ENCODE assay signal across 1 cellular context in genomic region chr20:62684986-62685385, GRCh38.
A peak's percentile ranks its signal among the peaks of the same experiment; 100 is the strongest.
TF ChIP-seq lines count a peak whose summit lies in the region.

No MANE protein-coding gene starts in this region.

TF ChIP-seq in HepG2, 621 proteins besides CTCF, POLR2A, EP300 and RAD21:
- TF ChIP-seq NFIB (CRISPR knock-in tag; IDR thresholded peaks at IDR 0.05; ENCODE audit: borderline replicate concordance) (no peak), ZNF225 (CRISPR knock-in tag; IDR thresholded peaks at IDR 0.05) (no peak), BHLHE40 (IDR thresholded peaks at IDR 0.05; ENCODE audit: low read length) (peak; percentile 19; the same call in 1 of the 2 replicates), HNRNPH1 (optimal IDR thresholded peaks at IDR 0.05; ENCODE audit: low read depth, low read length) (no peak), ZBTB40 (IDR thresholded peaks at IDR 0.05) (no peak), ZBTB40 (CRISPR knock-in tag; IDR thresholded peaks at IDR 0.05) (no peak)
